Comparison of ENCODE assay signal across 18 cellular contexts in the genomic region with DNA sequence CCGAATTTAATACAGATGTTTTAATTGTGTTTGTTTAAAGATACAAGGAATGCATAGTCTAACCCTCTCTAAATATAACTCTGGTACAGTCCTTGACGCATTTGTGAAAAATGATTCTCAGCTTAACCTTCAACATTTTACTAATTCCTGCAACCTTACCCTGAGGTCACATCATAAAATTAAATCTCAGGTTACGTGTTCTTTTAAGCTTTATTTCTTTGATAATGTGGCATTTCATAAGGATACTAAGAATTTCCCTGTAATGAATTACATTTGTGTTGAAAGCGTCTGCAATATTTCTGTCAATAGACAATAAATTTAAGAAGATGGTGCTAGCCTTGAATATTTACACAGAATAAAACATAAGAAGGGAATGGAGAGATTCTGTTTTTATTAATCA.
DNase-seq lines count a peak whose midpoint lies in the region; ATAC-seq, FAIRE-seq and TF ChIP-seq lines count a peak whose summit lies in the region.
"Had no signal": no experiment of that assay in that cellular context is flagged by ENCODE, and none has a peak within 500 bp of the region (broad histone marks: within the 10 kb centered on the region; RNA-seq: fewer than 3 reads in every experiment).

No MANE protein-coding gene starts in this region.

- ATAC-seq in HG02798 (IDR thresholded peaks at IDR 0.05; ENCODE audit: poor library complexity, unreplicated experiment): no peak
- ATAC-seq: HCT116 had no signal

- no peak overlapping the region for H3K4me3 ChIP-seq in AG10803 (ENCODE audit: low read length)
- H3K4me3 ChIP-seq: GM23248 had no signal

- H3K4me3 Mint-ChIP-seq in osteocyte (ENCODE audit: unreplicated experiment) (no peak overlapping the region), endothelial cell (ENCODE audit: unreplicated experiment) (no peak overlapping the region)
- H3K4me3 Mint-ChIP-seq: B cell; CD4-positive, alpha-beta memory T cell had no signal

- H3K27ac Mint-ChIP-seq in osteocyte (ENCODE audit: unreplicated experiment) (peak overlapping the region; percentile 0), endothelial cell (ENCODE audit: unreplicated experiment) (no peak overlapping the region)
- H3K27ac Mint-ChIP-seq: B cell; CD4-positive, alpha-beta memory T cell had no signal

- H3K9me3 Mint-ChIP-seq in osteocyte (ENCODE audit: unreplicated experiment) (peaks cover 16% of the 10 kb centered on the region), endothelial cell (ENCODE audit: unreplicated experiment) (peaks cover 4% of the 10 kb centered on the region)

- H3K36me3 Mint-ChIP-seq in osteocyte (ENCODE audit: unreplicated experiment): peaks cover 12% of the 10 kb centered on the region
- H3K36me3 Mint-ChIP-seq in endothelial cell (ENCODE audit: low read depth, unreplicated experiment): no peaks in the 10 kb centered on the region
- H3K36me3 Mint-ChIP-seq: CD4-positive, alpha-beta memory T cell had no signal

- FAIRE-seq in D721Med (lab: Jason Lieb, UNC): no peak
- FAIRE-seq: G401.6, GM18507, H54 had no signal

- DNase-seq in AG10803 (ENCODE audit: low read depth) (peak; percentile 32), NCI-H460 (ENCODE audit: extremely low read depth, low read depth) (peak; percentile 45), fibroblast of gingiva (ENCODE audit: low read depth) (peak; percentile 24), osteocyte (ENCODE audit: extremely low spot score, unreplicated experiment) (no peak), endothelial cell (ENCODE audit: low spot score) (no peak), D721Med (ENCODE audit: insufficient read length, low spot score) (no peak)
- DNase-seq: 8988T; CD4-positive, alpha-beta memory T cell; DMS153; DMS79 treated with DMSO at 0.1 percent for 48 hours; EL; GM23248 had no signal

- TF ChIP-seq CTCF in AG10803 (conservative IDR thresholded peaks at IDR 0.05; ENCODE audit: low read length) (no peak), osteocyte (IDR thresholded peaks at IDR 0.05) (no peak), endothelial cell (IDR thresholded peaks at IDR 0.05; ENCODE audit: unreplicated experiment) (no peak), D721Med (IDR thresholded peaks at IDR 0.05; ENCODE audit: insufficient read depth, missing control alignments) (no peak)

- H3K4me1 Mint-ChIP-seq in osteocyte (ENCODE audit: unreplicated experiment) (peaks cover 16% of the 10 kb centered on the region), endothelial cell (ENCODE audit: unreplicated experiment) (peaks cover 4% of the 10 kb centered on the region)
- H3K4me1 Mint-ChIP-seq: B cell; CD4-positive, alpha-beta memory T cell had no signal

- H3K27me3 Mint-ChIP-seq in osteocyte (ENCODE audit: unreplicated experiment): no peaks in the 10 kb centered on the region
- no peaks in the 10 kb centered on the region for H3K27me3 Mint-ChIP-seq in endothelial cell (ENCODE audit: unreplicated experiment)
- H3K27me3 Mint-ChIP-seq: B cell; CD4-positive, alpha-beta memory T cell had no signal

Comparison
In these comparisons a context has a peak if more than half of its experiments do, and no peak if none do; other contexts are left out.
1. DNase-seq: peak in AG10803 (single experiment), NCI-H460 (single experiment) and fibroblast of gingiva (single experiment); none in osteocyte (single experiment), endothelial cell (single experiment) and D721Med (single experiment).